ENCODE assay signal across 15 cellular contexts in the genomic region with DNA sequence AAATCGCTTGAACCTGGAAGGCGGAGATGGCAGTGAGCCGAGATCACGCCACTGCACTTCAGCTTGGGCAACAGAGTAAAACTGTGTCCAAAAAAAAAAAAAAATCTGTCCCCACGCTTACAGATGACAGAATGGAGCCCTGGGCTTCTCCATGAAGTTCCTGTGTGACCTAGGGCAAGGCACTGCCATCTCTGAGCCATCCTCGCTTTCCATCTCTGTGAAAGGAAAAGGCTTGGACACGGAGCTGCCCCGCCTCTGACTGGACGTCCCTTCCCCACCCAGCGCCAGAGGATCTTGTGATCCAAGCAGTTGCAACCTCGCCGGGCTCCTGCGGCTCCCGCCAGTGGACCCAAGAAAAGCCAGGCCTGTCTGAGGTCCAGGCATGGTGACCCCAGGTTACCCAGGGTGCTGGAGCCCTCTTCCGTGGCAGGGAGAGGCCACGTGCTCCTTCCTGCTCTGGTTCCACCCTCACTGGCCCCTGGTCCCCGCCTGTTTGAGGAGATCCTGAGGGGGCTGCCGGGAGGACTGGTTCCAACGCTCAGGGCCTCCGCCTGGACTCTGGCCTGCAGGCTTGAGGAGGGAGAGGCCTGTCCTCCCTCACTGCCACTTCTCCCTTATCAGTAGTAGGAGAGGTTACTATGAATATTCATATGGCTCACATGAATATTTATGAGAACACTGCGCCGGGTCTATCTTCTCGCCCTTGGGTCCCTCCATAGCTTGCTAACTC. TPM values are rescaled to one million over a fixed set of nuclear protein-coding genes. Genes with fewer than 3 reads are reported as not detected.
DNase-seq lines count a peak whose midpoint lies in the region; TF ChIP-seq lines count a peak whose summit lies in the region.
"Had no signal": no experiment of that assay in that cellular context is flagged by ENCODE, and none has a peak within 500 bp of the region (broad histone marks: within the 10 kb centered on the region; RNA-seq: fewer than 3 reads in every experiment).

No MANE protein-coding gene starts in this region.

- no peak for TF ChIP-seq POLR2A in erythroblast (IDR thresholded peaks at IDR 0.05; ENCODE audit: low read length)

- H3K27me3 Mint-ChIP-seq in chondrocyte (ENCODE audit: low read depth), result peaks cover 31% of the 10 kb centered on the region
- H3K27me3 Mint-ChIP-seq in activated CD4-positive, alpha-beta T cell treated with anti-CD3 and anti-CD28 coated beads, Interleukin-2, amount 10 ng/mL, durations not matched to agents 24 days and 14 days, result peaks cover 2% of the 10 kb centered on the region

- H2AFZ ChIP-seq in neuronal stem cell (ENCODE audit: low read length), result no peak overlapping the region
- H2AFZ ChIP-seq: GM23338 had no signal

- H3K27ac Mint-ChIP-seq in chondrocyte (ENCODE audit: unreplicated experiment), result no peak overlapping the region
- H3K27ac Mint-ChIP-seq in activated CD4-positive, alpha-beta T cell treated with anti-CD3 and anti-CD28 coated beads, Interleukin-2, amount 10 ng/mL, durations not matched to agents 24 days and 14 days, result no peak overlapping the region
- H3K27ac Mint-ChIP-seq: CD14-positive monocyte; CD4-positive, alpha-beta memory T cell; GM23338 had no signal

- H3K4me2 ChIP-seq in BLaER1, result peak overlapping the region; percentile 96
- H3K4me2 ChIP-seq in BLaER1 treated with 17β-estradiol and CSF1 and Interleukin-3, amounts not matched to agents 10 nM and 100 nM, result peak overlapping the region in 9 of 11 experiments; percentile 85 to 99 (median 91); a peak in 17 of 22 replicates
- H3K4me2 ChIP-seq in neuronal stem cell (ENCODE audit: insufficient read depth, low read length, poor library complexity, severe bottlenecking), result no peak overlapping the region
- H3K4me2 ChIP-seq: GM23338 had no signal

- H3K27me3 ChIP-seq in BLaER1 (no peaks in the 10 kb centered on the region), neuronal stem cell (ENCODE audit: control insufficient read depth in 3 of 3, insufficient read depth in 3 of 3, low read depth in 1 of 3, low read length in 3 of 3) (peaks cover 0 to 16% (median 0%) of the 10 kb centered on the region in 3 experiments)
- peaks cover 0 to 81% (median 0%) of the 10 kb centered on the region in 11 experiments; a peak in 7 of 22 replicates for H3K27me3 ChIP-seq in BLaER1 treated with 17β-estradiol and CSF1 and Interleukin-3, amounts not matched to agents 10 nM and 100 nM

- no peak overlapping the region for H3K18ac ChIP-seq in neuronal stem cell (ENCODE audit: low read length)

- H3K36me3 Mint-ChIP-seq in chondrocyte (ENCODE audit: low read depth), result no peaks in the 10 kb centered on the region
- no peaks in the 10 kb centered on the region for H3K36me3 Mint-ChIP-seq in activated CD4-positive, alpha-beta T cell treated with anti-CD3 and anti-CD28 coated beads, Interleukin-2, amount 10 ng/mL, durations not matched to agents 24 days and 14 days (ENCODE audit: low read depth)
- H3K36me3 Mint-ChIP-seq: CD14-positive monocyte; CD4-positive, alpha-beta memory T cell had no signal

- no peak for TF ChIP-seq CTCF in chondrocyte (IDR thresholded peaks at IDR 0.05)

- intact Hi-C loops in activated CD4-positive, alpha-beta T cell treated with anti-CD3 and anti-CD28 coated beads, Interleukin-2, amount 10 ng/mL, durations not matched to agents 24 days and 14 days (cut with micrococcal nuclease), result no loop called here

- peak overlapping the region; percentile 96 for H3K27ac ChIP-seq in BLaER1
- H3K27ac ChIP-seq in BLaER1 treated with 17β-estradiol and CSF1 and Interleukin-3, amounts not matched to agents 10 nM and 100 nM, result peak overlapping the region in 3 of 11 experiments; percentile 75 to 79 (median 78); a peak in 5 of 22 replicates
- no peak overlapping the region for H3K27ac ChIP-seq in neuronal stem cell (replicated peaks; ENCODE audit: low read length)

- H3K9me3 ChIP-seq in BLaER1 (no peaks in the 10 kb centered on the region), neuronal stem cell (replicated peaks in 1 of 2; ENCODE audit: control insufficient read depth in 2 of 2, insufficient read depth in 1 of 2, low read depth in 1 of 2, low read length in 2 of 2) (no peaks in the 10 kb centered on the region)
- no peaks in the 10 kb centered on the region for H3K9me3 ChIP-seq in BLaER1 treated with 17β-estradiol and CSF1 and Interleukin-3, amounts not matched to agents 10 nM and 100 nM (replicated peaks in 1 of 11)
- H3K9me3 ChIP-seq: BE2C had no signal

- no peak overlapping the region for H3K23ac ChIP-seq in neuronal stem cell (ENCODE audit: low read depth, low read length, poor library complexity)

- H4K91ac ChIP-seq in neuronal stem cell (ENCODE audit: low read depth, low read length, poor library complexity), result no peak overlapping the region

- no peaks in the 10 kb centered on the region for H3K36me3 ChIP-seq in BLaER1
- no peaks in the 10 kb centered on the region for H3K36me3 ChIP-seq in BLaER1 treated with 17β-estradiol and CSF1 and Interleukin-3, amounts not matched to agents 10 nM and 100 nM
- H3K36me3 ChIP-seq in neuronal stem cell (replicated peaks in 1 of 2; ENCODE audit: control insufficient read depth in 2 of 2, insufficient read depth in 2 of 2, low read length in 2 of 2), result no peaks in the 10 kb centered on the region
- H3K36me3 ChIP-seq: BE2C had no signal

- no peak overlapping the region for H2BK5ac ChIP-seq in neuronal stem cell (ENCODE audit: low read length)

- H2BK12ac ChIP-seq in neuronal stem cell (ENCODE audit: low read length), result no peak overlapping the region

- no peaks in the 10 kb centered on the region for H4K20me1 ChIP-seq in BLaER1
- peaks cover 0 to 41% (median 0%) of the 10 kb centered on the region in 11 experiments; a peak in 5 of 22 replicates for H4K20me1 ChIP-seq in BLaER1 treated with 17β-estradiol and CSF1 and Interleukin-3, amounts not matched to agents 10 nM and 100 nM

- no peaks in the 10 kb centered on the region for H3K79me1 ChIP-seq in neuronal stem cell (ENCODE audit: low read depth, low read length)

- H2AK5ac ChIP-seq in neuronal stem cell (ENCODE audit: low read depth, low read length), result peak overlapping the region; percentile 51

- H3K4me1 ChIP-seq in BLaER1 (peaks cover 95% of the 10 kb centered on the region), neuronal stem cell (ENCODE audit: control insufficient read depth in 2 of 2, insufficient read depth in 1 of 2, low read depth in 1 of 2, low read length in 2 of 2) (peaks cover 7 to 24% of the 10 kb centered on the region in 2 donors)
- peaks cover 38 to 98% (median 97%) of the 10 kb centered on the region in 10 experiments for H3K4me1 ChIP-seq in BLaER1 treated with 17β-estradiol and CSF1 and Interleukin-3, amounts not matched to agents 10 nM and 100 nM

- no peaks in the 10 kb centered on the region for H3K9me3 Mint-ChIP-seq in chondrocyte (ENCODE audit: low read depth)
- no peaks in the 10 kb centered on the region for H3K9me3 Mint-ChIP-seq in activated CD4-positive, alpha-beta T cell treated with anti-CD3 and anti-CD28 coated beads, Interleukin-2, amount 10 ng/mL, durations not matched to agents 24 days and 14 days
- H3K9me3 Mint-ChIP-seq: GM23338 had no signal

- DNase-seq in chondrocyte (ENCODE audit: low spot score) (peak; percentile 68), neuronal stem cell (ENCODE audit: low spot score) (no peak), NCI-H1694 treated with DMSO at 0.1 percent for 48 hours (lab: John Stamatoyannopoulos, UW) (no peak), erythroblast (lab: John Stamatoyannopoulos, UW) (no peak)
- no peak for DNase-seq in activated CD4-positive, alpha-beta T cell treated with anti-CD3 and anti-CD28 coated beads, Interleukin-2, amount 10 ng/mL, durations not matched to agents 24 days and 14 days
- DNase-seq: ACHN; BE2C; CD4-positive, alpha-beta memory T cell; DMS79 treated with DMSO at 0.1 percent for 48 hours; GF-D8; HCEC 1CT had no signal

- no CpG with 5 or more reads among the region's 23 CpGs for WGBS in neuronal stem cell (ENCODE audit: extremely low coverage in 2 of 2, insufficient read length in 2 of 2, insufficient replicate concordance in 1 of 2), 2 donors

- H3K4ac ChIP-seq in neuronal stem cell (ENCODE audit: low read length), result no peak overlapping the region

- H2BK15ac ChIP-seq in neuronal stem cell (ENCODE audit: low read length), result no peak overlapping the region

- H2BK120ac ChIP-seq in neuronal stem cell (ENCODE audit: low read depth, low read length), result no peak overlapping the region

- peaks cover 5% of the 10 kb centered on the region for H3K4me1 Mint-ChIP-seq in chondrocyte (ENCODE audit: low read depth)
- H3K4me1 Mint-ChIP-seq in activated CD4-positive, alpha-beta T cell treated with anti-CD3 and anti-CD28 coated beads, Interleukin-2, amount 10 ng/mL, durations not matched to agents 24 days and 14 days, result no peaks in the 10 kb centered on the region
- H3K4me1 Mint-ChIP-seq: CD14-positive monocyte; CD4-positive, alpha-beta memory T cell; GM23338 had no signal

- H3K14ac ChIP-seq in neuronal stem cell (ENCODE audit: low read length), result no peak overlapping the region

- H4K8ac ChIP-seq in neuronal stem cell (ENCODE audit: low read depth, low read length), result no peak overlapping the region

- H3K4me3 Mint-ChIP-seq in chondrocyte (ENCODE audit: unreplicated experiment), result no peak overlapping the region
- H3K4me3 Mint-ChIP-seq in activated CD4-positive, alpha-beta T cell treated with anti-CD3 and anti-CD28 coated beads, Interleukin-2, amount 10 ng/mL, durations not matched to agents 24 days and 14 days, result no peak overlapping the region
- H3K4me3 Mint-ChIP-seq: CD14-positive monocyte; CD4-positive, alpha-beta memory T cell; GM23338 had no signal

- H3K4me3 ChIP-seq in BLaER1, result no peak overlapping the region
- H3K4me3 ChIP-seq in BLaER1 treated with 17β-estradiol and CSF1 and Interleukin-3, amounts not matched to agents 10 nM and 100 nM, result no peak overlapping the region
- no peak overlapping the region for H3K4me3 ChIP-seq in neuronal stem cell (ENCODE audit: low read length in 2 of 2)
- H3K4me3 ChIP-seq: GM23338 had no signal

- H3K9ac ChIP-seq in BLaER1 (peak overlapping the region; percentile 82), neuronal stem cell (ENCODE audit: low read depth, low read length, poor library complexity) (no peak overlapping the region)
- peak overlapping the region in 3 of 11 experiments; percentile 32 to 74 (median 64); a peak in 4 of 22 replicates for H3K9ac ChIP-seq in BLaER1 treated with 17β-estradiol and CSF1 and Interleukin-3, amounts not matched to agents 10 nM and 100 nM

RNA-seq across cellular contexts. Expression of a gene that starts 25.6 kb away (rescaled TPM):
- 0.65 to 0.72 TPM (median 0.68 TPM) in 3 replicates for total RNA-seq in chondrocyte
- 15.6 TPM for polyA plus RNA-seq in neuronal stem cell (2013, experiment 1 of 2)
- 16.3 TPM for polyA plus RNA-seq in neuronal stem cell (2013, experiment 2 of 2)
- not detected in 2 replicates for total RNA-seq in activated CD4-positive, alpha-beta T cell treated with anti-CD3 and anti-CD28 coated beads, Interleukin-2, amount 10 ng/mL, durations not matched to agents 24 days and 14 days
- polyA plus RNA-seq: CD14-positive monocyte; CD4-positive, alpha-beta memory T cell had no signal
